In genomic region chr19:49657493-49658138, GRCh38 we compare ENCODE assay signal across 1 cellular context.
TF ChIP-seq lines count a peak whose summit lies in the region.

No MANE protein-coding gene starts in this region.

TF ChIP-seq in H1, 55 proteins besides CTCF, POLR2A, EP300 and RAD21:
- TF ChIP-seq CHD7 (IDR thresholded peaks at IDR 0.05; ENCODE audit: insufficient replicate concordance, low read length) (no peak), CBX8 (IDR thresholded peaks at IDR 0.05; ENCODE audit: borderline replicate concordance, low read depth, low read length) (no peak), PHF8 (conservative IDR thresholded peaks at IDR 0.05; ENCODE audit: low read depth, low read length) (no peak), SP1 (IDR thresholded peaks at IDR 0.05; ENCODE audit: low read depth, low read length) (no peak), CBX5 (IDR thresholded peaks at IDR 0.05; ENCODE audit: low read depth, low read length) (no peak), KDM1A (IDR thresholded peaks at IDR 0.05; ENCODE audit: borderline replicate concordance, low read length) (no peak), POU5F1 (IDR thresholded peaks at IDR 0.05; ENCODE audit: low read depth, low read length) (no peak), TAF1 (IDR thresholded peaks at IDR 0.05; ENCODE audit: low read depth, low read length) (no peak), SAP30 (IDR thresholded peaks at IDR 0.05; ENCODE audit: insufficient read depth, insufficient replicate concordance, low read length) (no peak), BCL11A (IDR thresholded peaks at IDR 0.05; ENCODE audit: low read depth in 2 of 2, low read length in 2 of 2) (no peak), ASH2L (IDR thresholded peaks at IDR 0.05; ENCODE audit: low read length) (no peak), SIRT6 (IDR thresholded peaks at IDR 0.05; ENCODE audit: low read length) (no peak), GABPA (IDR thresholded peaks at IDR 0.05; ENCODE audit: borderline replicate concordance, insufficient read depth, low read length) (no peak), RXRA (IDR thresholded peaks at IDR 0.05; ENCODE audit: insufficient read depth, low read depth, low read length) (no peak), MAFK (IDR thresholded peaks at IDR 0.05; ENCODE audit: low read depth, low read length) (no peak), EZH2 (IDR thresholded peaks at IDR 0.05; ENCODE audit: low read depth, low read length, severe bottlenecking) (no peak)
